In genomic region chr1:229869225-229869624, GRCh38 we compare ENCODE assay signal across 24 cellular contexts.
"Had no signal": no experiment of that assay in that cellular context is flagged by ENCODE, and none has a peak within 500 bp of the region (broad histone marks: within the 10 kb centered on the region; RNA-seq: fewer than 3 reads in every experiment).

No MANE protein-coding gene starts in this region.

- H3K4me1 Mint-ChIP-seq: activated B cell treated with CpG ODN at 0.5 μM for 24 hours; activated naive CD8-positive, alpha-beta T cell treated with anti-CD3 and anti-CD28 coated beads, Interleukin-2, amount 50 U/mL, for 24 hours; stimulated activated naive B cell treated with anti-CD40 and anti-IgM and Interleukin-4, amounts not matched to agents 10 μg/mL and 1 μg/mL and 100 μg/mL, for 72 hours had no signal

- H3K9me3 Mint-ChIP-seq: activated B cell treated with CpG ODN at 0.5 μM for 24 hours; activated CD4-positive, alpha-beta memory T cell treated with anti-CD3 and anti-CD28 coated beads for 36 hours; activated naive CD8-positive, alpha-beta T cell treated with anti-CD3 and anti-CD28 coated beads, Interleukin-2, amount 50 U/mL, for 24 hours; naive thymus-derived CD8-positive, alpha-beta T cell; stimulated activated naive B cell treated with anti-CD40 and anti-IgM and Interleukin-4, amounts not matched to agents 10 μg/mL and 1 μg/mL and 100 μg/mL, for 72 hours had no signal

- H3K27me3 ChIP-seq: testis, vagina had no signal

- H3K4me3 ChIP-seq: lower lobe of right lung, prostate gland, testis, vagina had no signal

- H3K36me3 ChIP-seq: lower lobe of right lung, prostate gland, vagina had no signal

- H3K9me3 ChIP-seq: lower lobe of right lung, prostate gland, testis, vagina had no signal

- DNase-seq: activated B cell treated with CpG ODN at 0.5 μM for 24 hours; activated CD4-positive, alpha-beta memory T cell treated with anti-CD3 and anti-CD28 coated beads for 36 hours; activated CD4-positive, alpha-beta T cell treated with anti-CD3 and anti-CD28 coated beads for 48 hours; activated gamma-delta T cell; activated naive CD4-positive, alpha-beta T cell treated with anti-CD3 and anti-CD28 coated beads, Interleukin-2, amount 50 U/mL, for 16 hours; activated naive CD8-positive, alpha-beta T cell treated with anti-CD3 and anti-CD28 coated beads, Interleukin-2, amount 50 U/mL, for 24 hours; anterior cingulate cortex; cerebellar nuclear complex; foreskin fibroblast; left colon; lower lobe of right lung; naive thymus-derived CD8-positive, alpha-beta T cell; right cardiac atrium; small intestine; stimulated activated CD4-positive, alpha-beta T cell treated with anti-CD3 and anti-CD28 coated beads, Interleukin-15, amount 100 ng/mL, for 24 hours; stimulated activated CD4-positive, alpha-beta T cell treated with anti-CD3 and anti-CD28 coated beads, Interleukin-2, amount 100 ng/mL, for 48 hours; stimulated activated CD8-positive, alpha-beta memory T cell treated with anti-CD3 and anti-CD28 coated beads, Interleukin-4, amount 100 ng/mL, for 48 hours; stimulated activated naive B cell treated with anti-CD40 and anti-IgM and Interleukin-4, amounts not matched to agents 10 μg/mL and 1 μg/mL and 100 μg/mL, for 72 hours; T-helper 9 cell; testis; trophoblast cell had no signal

- H3K4me3 Mint-ChIP-seq: activated B cell treated with CpG ODN at 0.5 μM for 24 hours; activated CD4-positive, alpha-beta memory T cell treated with anti-CD3 and anti-CD28 coated beads for 36 hours; activated naive CD8-positive, alpha-beta T cell treated with anti-CD3 and anti-CD28 coated beads, Interleukin-2, amount 50 U/mL, for 24 hours; naive thymus-derived CD8-positive, alpha-beta T cell; stimulated activated naive B cell treated with anti-CD40 and anti-IgM and Interleukin-4, amounts not matched to agents 10 μg/mL and 1 μg/mL and 100 μg/mL, for 72 hours had no signal

- H3K36me3 Mint-ChIP-seq: activated CD4-positive, alpha-beta memory T cell treated with anti-CD3 and anti-CD28 coated beads for 36 hours; naive thymus-derived CD8-positive, alpha-beta T cell; stimulated activated naive B cell treated with anti-CD40 and anti-IgM and Interleukin-4, amounts not matched to agents 10 μg/mL and 1 μg/mL and 100 μg/mL, for 72 hours had no signal

- H3K27me3 Mint-ChIP-seq: activated naive CD8-positive, alpha-beta T cell treated with anti-CD3 and anti-CD28 coated beads, Interleukin-2, amount 50 U/mL, for 24 hours had no signal

- H3K27ac Mint-ChIP-seq: activated B cell treated with CpG ODN at 0.5 μM for 24 hours; activated CD4-positive, alpha-beta memory T cell treated with anti-CD3 and anti-CD28 coated beads for 36 hours; activated naive CD8-positive, alpha-beta T cell treated with anti-CD3 and anti-CD28 coated beads, Interleukin-2, amount 50 U/mL, for 24 hours; stimulated activated naive B cell treated with anti-CD40 and anti-IgM and Interleukin-4, amounts not matched to agents 10 μg/mL and 1 μg/mL and 100 μg/mL, for 72 hours had no signal

- ATAC-seq: activated naive CD8-positive, alpha-beta T cell treated with anti-CD3 and anti-CD28 coated beads, Interleukin-2, amount 50 U/mL, for 24 hours; lower lobe of right lung; naive thymus-derived CD8-positive, alpha-beta T cell; right cardiac atrium; stimulated activated naive B cell treated with anti-CD40 and anti-IgM and Interleukin-4, amounts not matched to agents 10 μg/mL and 1 μg/mL and 100 μg/mL, for 72 hours had no signal

- H3K4me1 ChIP-seq: lower lobe of right lung, prostate gland had no signal

- H3K27ac ChIP-seq: epithelial cell of prostate, lower lobe of right lung, prostate gland, testis, vagina had no signal
